ENCODE assay signal across 1 cellular context in genomic region chr2:15559800-15560403, GRCh38.
TF ChIP-seq lines count a peak whose summit lies in the region.

No MANE protein-coding gene starts in this region.

TF ChIP-seq in HepG2, 621 proteins besides CTCF, POLR2A, EP300 and RAD21:
- TF ChIP-seq EZH2 (conservative IDR thresholded peaks at IDR 0.05; ENCODE audit: low read depth, low read length): no peak
- 0 out of 2 replicates have a peak, but pooled peaks have one; percentile 11 for TF ChIP-seq NCOA1 (CRISPR knock-in tag; IDR thresholded peaks at IDR 0.05)
- TF ChIP-seq PRDM15 (CRISPR knock-in tag; IDR thresholded peaks at IDR 0.05): peak; percentile 87
- TF ChIP-seq CBX5 (CRISPR knock-in tag; IDR thresholded peaks at IDR 0.05; ENCODE audit: borderline replicate concordance): no peak
